ENCODE assay signal across 8 cellular contexts in the genomic region with DNA sequence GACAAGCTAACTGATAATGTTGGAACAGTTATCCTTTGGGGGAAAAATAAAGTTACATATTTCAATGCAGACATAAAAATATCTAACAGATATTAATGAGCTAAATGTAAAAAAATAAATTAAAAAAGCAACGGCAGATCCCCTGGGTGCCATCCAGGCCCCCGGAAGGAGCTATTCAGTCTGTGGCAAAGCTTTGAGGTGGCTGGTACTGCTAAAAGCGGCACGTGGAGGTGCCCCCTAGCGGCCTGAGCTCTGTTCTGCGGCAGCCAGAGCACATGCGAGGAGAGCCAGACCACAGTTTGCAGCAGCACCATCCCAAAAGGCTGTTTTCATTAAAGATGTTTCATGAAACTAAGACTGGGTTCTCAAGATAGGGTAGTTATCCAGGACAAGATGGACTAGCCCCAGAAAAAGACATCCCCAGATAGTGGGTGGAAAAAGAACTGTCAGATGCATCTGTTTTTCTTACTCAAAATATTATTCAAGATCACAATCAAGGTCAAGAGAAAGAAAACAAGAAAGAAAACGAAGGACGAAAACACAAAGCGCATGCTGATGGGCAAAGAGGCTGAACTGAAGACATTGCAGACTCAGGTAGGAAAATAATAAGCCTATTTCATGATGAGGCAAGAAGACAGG.
A peak's percentile ranks its signal among the peaks of the same experiment; 100 is the strongest.
DNase-seq lines count a peak whose midpoint lies in the region; ATAC-seq lines count a peak whose summit lies in the region.

No MANE protein-coding gene starts in this region.

- DNase-seq in NCI-H1105 treated with DMSO at 0.1 percent for 48 hours (lab: John Stamatoyannopoulos, UW) (peak; percentile 40), NCI-H1105 (lab: John Stamatoyannopoulos, UW) (no peak), NCI-H345 (lab: John Stamatoyannopoulos, UW) (peak; percentile 58), left kidney (ENCODE audit: low read depth, low spot score) (peak; percentile 80)
- DNase-seq in activated CD4-positive, alpha-beta T cell treated with anti-CD3 and anti-CD28 coated beads for 1 hour, result peak; percentile 70
- DNase-seq in central memory CD4-positive, alpha-beta T cell, result peak; percentile 68
- peak; percentile 75 to 79 for DNase-seq in stimulated activated CD4-positive, alpha-beta T cell treated with anti-CD3 and anti-CD28 coated beads, Interleukin-4, amount 100 ng/mL, for 4 hours

- ATAC-seq in HG03095 (IDR thresholded peaks at IDR 0.05; ENCODE audit: unreplicated experiment), result peak; percentile 87
